ENCODE assay signal across 8 cellular contexts in the genomic region with DNA sequence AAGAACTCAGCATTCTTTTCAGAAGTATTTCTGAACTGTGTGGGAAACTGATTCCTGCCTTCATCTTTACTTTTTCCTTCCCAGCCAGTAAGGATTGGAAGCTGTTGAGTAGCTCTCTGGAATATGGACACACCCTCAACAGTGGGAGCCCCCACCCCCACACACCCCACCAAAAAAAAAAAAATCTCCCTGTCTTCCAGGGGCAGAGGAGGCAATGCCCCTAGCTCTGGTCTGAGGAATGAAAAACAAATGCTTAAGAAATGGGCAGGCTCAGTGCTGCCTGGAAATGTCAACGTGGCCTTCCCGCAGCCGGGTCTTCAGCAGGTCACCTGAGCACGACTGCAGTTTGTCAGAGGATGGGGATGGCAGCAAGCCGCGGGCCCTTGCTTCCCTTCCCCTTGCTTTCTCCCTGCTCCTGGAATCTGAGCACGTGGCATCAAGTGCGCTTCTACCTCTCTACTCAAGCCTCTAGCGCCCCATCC. TPM values are rescaled to one million over a fixed set of nuclear protein-coding genes. Genes with fewer than 3 reads are reported as not detected.
A peak's percentile ranks its signal among the peaks of the same experiment; 100 is the strongest.
DNase-seq lines count a peak whose midpoint lies in the region; ATAC-seq, FAIRE-seq and TF ChIP-seq lines count a peak whose summit lies in the region.

No MANE protein-coding gene starts in this region.

- no peaks in the 10 kb centered on the region for H3K9me3 Mint-ChIP-seq in T-helper 1 cell treated with Interleukin-12 subunit alpha and Interleukin-12 subunit beta and Interleukin-4 antibody, amounts not matched to agents 30 μg/mL and 1 μg/mL, for 36 hours

- TF ChIP-seq POLR2A in breast epithelium (IDR thresholded peaks at IDR 0.05), result no peak

- no peak overlapping the region for H3K4me3 Mint-ChIP-seq in T-helper 1 cell treated with Interleukin-12 subunit alpha and Interleukin-12 subunit beta and Interleukin-4 antibody, amounts not matched to agents 30 μg/mL and 1 μg/mL, for 36 hours

- peaks cover 10% of the 10 kb centered on the region for H3K36me3 Mint-ChIP-seq in T-helper 1 cell treated with Interleukin-12 subunit alpha and Interleukin-12 subunit beta and Interleukin-4 antibody, amounts not matched to agents 30 μg/mL and 1 μg/mL, for 36 hours (ENCODE audit: low read depth)

- peaks cover 34% of the 10 kb centered on the region for H3K4me1 Mint-ChIP-seq in T-helper 1 cell treated with Interleukin-12 subunit alpha and Interleukin-12 subunit beta and Interleukin-4 antibody, amounts not matched to agents 30 μg/mL and 1 μg/mL, for 36 hours (ENCODE audit: low read depth)

- H3K27me3 Mint-ChIP-seq in T-helper 1 cell treated with Interleukin-12 subunit alpha and Interleukin-12 subunit beta and Interleukin-4 antibody, amounts not matched to agents 30 μg/mL and 1 μg/mL, for 36 hours (ENCODE audit: low read depth), result peaks cover 17% of the 10 kb centered on the region

- H3K4me1 ChIP-seq in breast epithelium (peaks cover 0 to 16% of the 10 kb centered on the region in 2 donors), muscle layer of duodenum (ENCODE audit: control insufficient read depth in 1 of 2, insufficient read depth in 2 of 2, low read length in 2 of 2) (peaks cover 0 to 22% of the 10 kb centered on the region in 2 donors)

- H3K4me3 ChIP-seq in breast epithelium (peak overlapping the region; percentile 47 to 73 (median 57)), muscle layer of duodenum (ENCODE audit: low read depth in 1 of 2, low read length in 2 of 2) (peak overlapping the region; percentile 56 to 78)

- H3K36me3 ChIP-seq in breast epithelium (no peaks in the 10 kb centered on the region), muscle layer of duodenum (ENCODE audit: control insufficient read depth in 1 of 2, insufficient read depth in 2 of 2, low read length in 2 of 2) (peaks cover 4 to 8% of the 10 kb centered on the region in 2 donors)

- FAIRE-seq in GM19239 (lab: Jason Lieb, UNC), result no peak

- ATAC-seq in HG03135 (IDR thresholded peaks at IDR 0.05; ENCODE audit: unreplicated experiment), result peak; percentile 20

- no peak for TF ChIP-seq CTCF in breast epithelium (IDR thresholded peaks at IDR 0.05)

- intact Hi-C loops in breast epithelium (cut with DNase I; ENCODE audit: low total_unique reads), result loop anchor here (5.0 kb wide), 1 partner anchor 179 kb away; no protein-coding TSS in a partner anchor

- DNase-seq in T-helper 1 cell (no peak), breast epithelium (ENCODE audit: low spot score in 2 of 2) (no peak), GM19239 (ENCODE audit: insufficient read length, low spot score) (no peak), epidermal melanocyte (ENCODE audit: insufficient read length, low spot score) (no peak)
- no peak for DNase-seq in stimulated activated CD4-positive, alpha-beta T cell treated with anti-CD3 and anti-CD28 coated beads, Interleukin-2, amount 100 ng/mL, for 48 hours

- H3K9me3 ChIP-seq in breast epithelium, result no peaks in the 10 kb centered on the region
- no peaks in the 10 kb centered on the region for H3K9me3 ChIP-seq in muscle layer of duodenum (ENCODE audit: control insufficient read depth in 1 of 2, low read length in 2 of 2)

- H3K27me3 ChIP-seq in breast epithelium, result no peaks in the 10 kb centered on the region
- H3K27me3 ChIP-seq in muscle layer of duodenum (ENCODE audit: low read depth, low read length), result no peaks in the 10 kb centered on the region

- H3K27ac ChIP-seq in breast epithelium (peak overlapping the region; percentile 48 to 65), muscle layer of duodenum (ENCODE audit: low read length) (peak overlapping the region; percentile 2)

- H3K27ac Mint-ChIP-seq in T-helper 1 cell treated with Interleukin-12 subunit alpha and Interleukin-12 subunit beta and Interleukin-4 antibody, amounts not matched to agents 30 μg/mL and 1 μg/mL, for 36 hours, result peak overlapping the region; percentile 90

RNA-seq across cellular contexts. Expression of a gene that starts 0.5 kb away (rescaled TPM):
- total RNA-seq in breast epithelium, result 1 to 10 TPM; 1.3 to 6.3 (median 2.3) TPM

RNA-seq across cellular contexts. Expression of a gene that starts 14.6 kb away (rescaled TPM):
- total RNA-seq in breast epithelium, result 10 to 100 TPM; 10.7 to 14.8 (median 10.8) TPM
